ENCODE assay signal across 8 cellular contexts in the genomic region with DNA sequence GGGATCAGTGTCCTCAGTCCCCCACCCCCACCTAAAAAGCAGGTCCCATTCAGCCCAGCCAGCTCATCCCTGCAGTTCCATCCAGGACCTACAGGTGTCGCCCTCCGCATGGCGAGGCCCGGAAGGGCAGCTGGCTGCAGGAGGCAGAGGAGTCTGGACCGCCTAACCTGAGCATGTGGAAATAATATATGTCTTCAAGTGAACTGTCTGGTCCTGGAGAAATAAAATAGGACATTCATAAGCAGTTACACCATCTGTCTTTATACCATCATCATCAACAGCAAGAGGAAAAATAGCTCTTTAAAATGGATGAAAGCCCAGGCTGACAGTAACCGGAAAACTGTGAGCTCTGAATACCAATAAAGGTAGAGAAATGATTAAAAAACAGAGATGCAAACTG.
DNase-seq lines count a peak whose midpoint lies in the region; ATAC-seq lines count a peak whose summit lies in the region.

No MANE protein-coding gene starts in this region.

- ATAC-seq in HG02678 (IDR thresholded peaks at IDR 0.05; ENCODE audit: unreplicated experiment) = peak; percentile 82

- CTCF ChIA-PET in activated CD4-positive, alpha-beta memory T cell treated with anti-CD3 and anti-CD28 coated beads, Interleukin-2, amount 10 ng/mL, durations not matched to agents 7 days and 5 days (lab: Charles Lee) = interaction anchor here (0.6 to 2.3 kb wide), 55 partner anchors 10 to 1046 kb away, joined by 3 to 30 read pairs (median 4); no protein-coding TSS in a partner anchor

- no peak overlapping the region for H3K4me3 Mint-ChIP-seq in activated CD4-positive, alpha-beta memory T cell treated with anti-CD3 and anti-CD28 coated beads, Interleukin-2, amount 10 ng/mL, durations not matched to agents 7 days and 5 days

- H3K36me3 ChIP-seq in effector memory CD4-positive, alpha-beta T cell (ENCODE audit: control insufficient read depth, insufficient read depth, low read length) = no peaks in the 10 kb centered on the region

- peaks cover 2% of the 10 kb centered on the region for H3K27me3 Mint-ChIP-seq in activated CD4-positive, alpha-beta memory T cell treated with anti-CD3 and anti-CD28 coated beads, Interleukin-2, amount 10 ng/mL, durations not matched to agents 7 days and 5 days

- no peaks in the 10 kb centered on the region for H3K36me3 Mint-ChIP-seq in activated CD4-positive, alpha-beta memory T cell treated with anti-CD3 and anti-CD28 coated beads, Interleukin-2, amount 10 ng/mL, durations not matched to agents 7 days and 5 days (ENCODE audit: low read depth)

- H3K9me3 Mint-ChIP-seq in activated CD4-positive, alpha-beta memory T cell treated with anti-CD3 and anti-CD28 coated beads, Interleukin-2, amount 10 ng/mL, durations not matched to agents 7 days and 5 days = no peaks in the 10 kb centered on the region

- H3K9me3 ChIP-seq in effector memory CD4-positive, alpha-beta T cell (ENCODE audit: control insufficient read depth, low read length) = no peaks in the 10 kb centered on the region

- H3K4me3 ChIP-seq in effector memory CD4-positive, alpha-beta T cell (ENCODE audit: insufficient read depth, low read depth, low read length, poor library complexity, severe bottlenecking) = no peak overlapping the region

- H3K27ac ChIP-seq in effector memory CD4-positive, alpha-beta T cell (ENCODE audit: insufficient read depth, low read length, poor library complexity, severe bottlenecking) = no peak overlapping the region

- peaks cover 4% of the 10 kb centered on the region for H3K4me1 Mint-ChIP-seq in activated CD4-positive, alpha-beta memory T cell treated with anti-CD3 and anti-CD28 coated beads, Interleukin-2, amount 10 ng/mL, durations not matched to agents 7 days and 5 days

- H3K4me1 ChIP-seq in effector memory CD4-positive, alpha-beta T cell (ENCODE audit: control insufficient read depth, insufficient read depth, low read length, poor library complexity, severe bottlenecking) = no peaks in the 10 kb centered on the region

- H3K27ac Mint-ChIP-seq in activated CD4-positive, alpha-beta memory T cell treated with anti-CD3 and anti-CD28 coated beads, Interleukin-2, amount 10 ng/mL, durations not matched to agents 7 days and 5 days = no peak overlapping the region

- H3K27me3 ChIP-seq in effector memory CD4-positive, alpha-beta T cell (replicated peaks; ENCODE audit: control insufficient read depth, insufficient read depth, low read length, poor library complexity, severe bottlenecking) = no peaks in the 10 kb centered on the region

- DNase-seq in NCI-H345 (lab: John Stamatoyannopoulos, UW) = peak; percentile 56
- no peak for DNase-seq in NCI-H345 treated with DMSO at 0.1 percent for 48 hours (lab: John Stamatoyannopoulos, UW; ENCODE audit: unreplicated experiment)
- peak; percentile 32 for DNase-seq in NCI-H2227 treated with DMSO at 0.1 percent for 48 hours (lab: John Stamatoyannopoulos, UW)
- DNase-seq in activated CD4-positive, alpha-beta memory T cell treated with anti-CD3 and anti-CD28 coated beads, Interleukin-2, amount 10 ng/mL, durations not matched to agents 7 days and 5 days = peak; percentile 67
- DNase-seq in effector memory CD4-positive, alpha-beta T cell = peak; percentile 4 to 37 (median 9)
- DNase-seq in midbrain (lab: John Stamatoyannopoulos, UW) = peak; percentile 84
- DNase-seq in stimulated activated CD8-positive, alpha-beta memory T cell treated with anti-CD3 and anti-CD28 coated beads, Interleukin-4, amount 100 ng/mL, for 1 hour (ENCODE audit: low read depth in 2 of 2, low spot score in 1 of 2) = peak; percentile 30 to 50

- POLR2A ChIA-PET in activated CD4-positive, alpha-beta memory T cell treated with anti-CD3 and anti-CD28 coated beads, Interleukin-2, amount 10 ng/mL, durations not matched to agents 7 days and 5 days (lab: Charles Lee) = interaction anchor here (1.1 kb wide), 1 partner anchor 21 kb away, joined by 3 read pairs; no protein-coding TSS in a partner anchor
